8 cellular contexts compared by ENCODE assay signal in genomic region chr7:522071-522937, GRCh38. TPM values are rescaled to one million over a fixed set of nuclear protein-coding genes. Genes with fewer than 3 reads are reported as not detected.
DNase-seq lines count a peak whose midpoint lies in the region; ATAC-seq, FAIRE-seq and TF ChIP-seq lines count a peak whose summit lies in the region.

No MANE protein-coding gene starts in this region.

- no TSS peak for BruUV-seq in A673 (replicated peaks; lab: Mats Ljungman, UMichigan)

- DNase-seq in A673 (ENCODE audit: low spot score) (peak; percentile 38), GM13977 (ENCODE audit: low spot score) (peak; percentile 78), NCI-H748 (lab: John Stamatoyannopoulos, UW; ENCODE audit: unreplicated experiment) (peak; percentile 82), brain microvascular endothelial cell (no peak), kidney (peak; percentile 83), GM19240 (ENCODE audit: insufficient read length, low spot score) (no peak)
- peak; percentile 29 to 38 for DNase-seq in stimulated activated CD4-positive, alpha-beta T cell treated with anti-CD3 and anti-CD28 coated beads, Interleukin-4, amount 100 ng/mL, for 4 hours

- FAIRE-seq in kidney (lab: Jason Lieb, UNC) = no peak

- POLR2A ChIA-PET in A673 (lab: Charles Lee; ENCODE audit: low non-redundant PET) = no interaction called here

- intact Hi-C loops in A673 (cut with micrococcal nuclease; ENCODE audit: unreplicated experiment) (loop anchor here (10.0 kb wide), 1 partner anchor 188 kb away; no protein-coding TSS in a partner anchor), kidney (cut with DNase I) (no loop called here)

- TF ChIP-seq CTCF in A673 (conservative IDR thresholded peaks at IDR 0.05; ENCODE audit: low read depth, low read length) (no peak), GM13977 (IDR thresholded peaks at IDR 0.05; ENCODE audit: extremely low read depth, insufficient read depth, missing control alignments) (no peak), brain microvascular endothelial cell (IDR thresholded peaks at IDR 0.05; ENCODE audit: low read depth, low read length, missing control alignments) (no peak), kidney (IDR thresholded peaks at IDR 0.05; ENCODE audit: borderline replicate concordance, extremely low read depth, insufficient read depth) (no peak)

- in situ Hi-C loops in GM13977 (cut with MboI; ENCODE audit: low pct_unique_long_range_greater_than_20kb, low sequenced_read_pairs, unreplicated experiment) = no loop called here
- in situ Hi-C loops in brain microvascular endothelial cell (cut with HindIII; ENCODE audit: low pct_ligation_motif_present, low sequenced_read_pairs) = no loop called here

- H3K27me3 ChIP-seq in A673 (replicated peaks; ENCODE audit: insufficient read depth, low read depth, low read length, poor library complexity) = peaks cover 63% of the 10 kb centered on the region
- H3K27me3 ChIP-seq in brain microvascular endothelial cell (replicated peaks) = peaks cover 6% of the 10 kb centered on the region

- CTCF ChIA-PET in A673 (lab: Charles Lee) = no interaction called here

- H3K9me3 ChIP-seq in A673 (ENCODE audit: low read depth, low read length, poor library complexity, severe bottlenecking) = no peaks in the 10 kb centered on the region
- no peaks in the 10 kb centered on the region for H3K9me3 ChIP-seq in kidney (ENCODE audit: control insufficient read depth in 1 of 2, low read length in 2 of 2)

- H3K27ac ChIP-seq in A673 (ENCODE audit: low read depth, low read length, poor library complexity, severe bottlenecking) (no peak overlapping the region), brain microvascular endothelial cell (no peak overlapping the region), kidney (ENCODE audit: low read depth in 2 of 2, low read length in 2 of 2) (no peak overlapping the region)

- peak overlapping the region in 1 of 2 donors; percentile 26 for H3K9ac ChIP-seq in kidney (ENCODE audit: low read length in 2 of 2)

- no peak for ATAC-seq in GM18517 (IDR thresholded peaks at IDR 0.05; ENCODE audit: unreplicated experiment)

- H3K4me1 ChIP-seq in A673 (ENCODE audit: insufficient read depth, low read length, poor library complexity, severe bottlenecking) (peaks cover 20% of the 10 kb centered on the region), kidney (ENCODE audit: control insufficient read depth in 1 of 2, insufficient read depth in 1 of 2, low read depth in 1 of 2, low read length in 2 of 2) (peaks cover 0 to 9% of the 10 kb centered on the region in 2 donors)

- peak overlapping the region; percentile 30 for H3K4me3 ChIP-seq in A673 (ENCODE audit: low read depth, low read length, poor library complexity, severe bottlenecking)
- H3K4me3 ChIP-seq in brain microvascular endothelial cell (ENCODE audit: low read depth, low read length) = peak overlapping the region; percentile 30
- peak overlapping the region; percentile 14 to 46 for H3K4me3 ChIP-seq in kidney (ENCODE audit: low read length in 2 of 2)

- H3K36me3 ChIP-seq in A673 (ENCODE audit: insufficient read depth, low read length, poor library complexity, severe bottlenecking) = no peaks in the 10 kb centered on the region
- H3K36me3 ChIP-seq in brain microvascular endothelial cell (replicated peaks) = no peaks in the 10 kb centered on the region
- no peaks in the 10 kb centered on the region for H3K36me3 ChIP-seq in kidney (ENCODE audit: control insufficient read depth in 1 of 2, insufficient read depth in 2 of 2, low read length in 2 of 2)

RNA-seq across cellular contexts. Expression of gene PDGFA, which starts 2.7 kb away (rescaled TPM):
- total RNA-seq in A673 (2021) (2.1 and 4.3 TPM in 2 replicates), kidney (53.0 TPM)
- 14.1 TPM for polyA plus RNA-seq in kidney (ENCODE audit: insufficient read depth, low read depth, low replicate concordance)

Comparison
In these comparisons a context has a peak if more than half of its experiments do, and no peak if none do; other contexts are left out.
1. DNase-seq: peak in A673 (single experiment), GM13977 (single experiment), NCI-H748 (single experiment), kidney (single experiment) and stimulated activated CD4-positive, alpha-beta T cell treated with anti-CD3 and anti-CD28 coated beads, Interleukin-4, amount 100 ng/mL, for 4 hours (2 of 2); none in brain microvascular endothelial cell (single experiment) and GM19240 (single experiment).
2. RNA of gene PDGFA, which starts 2.7 kb away (total RNA-seq): 53.0 TPM in kidney (single experiment); 2.1 to 4.3 TPM in A673; every median in the first group is over 10 times any median in the second.
3. Peak in every context shown above with its lines, with median percentiles within 50 percentile points of each other: H3K4me3 ChIP-seq.